Comparison of ENCODE assay signal across 16 cellular contexts in genomic region chr5:10729320-10730133, GRCh38. TPM values are rescaled to one million over a fixed set of nuclear protein-coding genes. Genes with fewer than 3 reads are reported as not detected.
DNase-seq lines count a peak whose midpoint lies in the region; FAIRE-seq and TF ChIP-seq lines count a peak whose summit lies in the region.
"Had no signal": no experiment of that assay in that cellular context is flagged by ENCODE, and none has a peak within 500 bp of the region (broad histone marks: within the 10 kb centered on the region; RNA-seq: fewer than 3 reads in every experiment).

No MANE protein-coding gene starts in this region.

- no peak for DNase-seq in CD4-positive, alpha-beta memory T cell
- DNase-seq in HTR-8/SVneo (ENCODE audit: insufficient read length, low spot score), result no peak
- peak; percentile 41 for DNase-seq in OCI-LY7 (ENCODE audit: low spot score)
- peak; percentile 45 for DNase-seq in mesendoderm
- no peak for DNase-seq in putamen (ENCODE audit: low spot score)
- no peak for DNase-seq in BE2C
- DNase-seq in SW480 (ENCODE audit: low spot score), result no peak
- DNase-seq: DMS53; kidney glomerular epithelial cell; NCI-H1436; stimulated activated CD4-positive, alpha-beta T cell treated with anti-CD3 and anti-CD28 coated beads, Interleukin-4, amount 100 ng/mL, for 24 hours; stimulated activated CD8-positive, alpha-beta memory T cell treated with anti-CD3 and anti-CD28 coated beads, Interleukin-4, amount 100 ng/mL, for 48 hours had no signal

- CTCF ChIA-PET in CD4-positive, alpha-beta memory T cell (lab: Charles Lee; ENCODE audit: partially characterized antibody), result no interaction called here
- CTCF ChIA-PET in OCI-LY7 (lab: Charles Lee; ENCODE audit: unreplicated experiment), result no interaction called here

- H4K20me1 ChIP-seq in OCI-LY7 (ENCODE audit: insufficient read depth, low read length), result no peaks in the 10 kb centered on the region

- H2AFZ ChIP-seq in OCI-LY7 (ENCODE audit: low read length), result no peak overlapping the region

- peak; percentile 31 for FAIRE-seq in HTR-8/SVneo (lab: Jason Lieb, UNC)
- FAIRE-seq: endometrium had no signal

- no peak overlapping the region for H3K56ac ChIP-seq in mesendoderm (ENCODE audit: low read length)

- no peak overlapping the region for H3K23ac ChIP-seq in mesendoderm (ENCODE audit: low read length)

- H3K4me3 ChIP-seq in CD4-positive, alpha-beta memory T cell (ENCODE audit: low read length in 2 of 2), result no peak overlapping the region
- H3K4me3 ChIP-seq in OCI-LY7 (ENCODE audit: low read depth, low read length, poor library complexity, severe bottlenecking) (no peak overlapping the region), mesendoderm (ENCODE audit: low read length) (no peak overlapping the region), BE2C (ENCODE audit: low read depth, low read length) (no peak overlapping the region)
- H3K4me3 ChIP-seq: tibial nerve had no signal

- no peak for TF ChIP-seq CTCF in OCI-LY7 (conservative IDR thresholded peaks at IDR 0.05; ENCODE audit: low read length)
- no peak for TF ChIP-seq CTCF in BE2C (IDR thresholded peaks at IDR 0.05; ENCODE audit: low read depth, low read length)

- no peak overlapping the region for H2AK5ac ChIP-seq in mesendoderm (ENCODE audit: low read length)

- no peak overlapping the region for H3K18ac ChIP-seq in mesendoderm (ENCODE audit: low read length)

- H4K5ac ChIP-seq in mesendoderm (ENCODE audit: low read length), result no peak overlapping the region

- POLR2A ChIA-PET in CD4-positive, alpha-beta memory T cell (lab: Charles Lee; ENCODE audit: partially characterized antibody), result no interaction called here
- POLR2A ChIA-PET in OCI-LY7 (lab: Charles Lee), result interaction anchor here (0.6 to 0.8 kb wide), 2 partner anchors 11 to 520 kb away, joined by 3 to 5 read pairs; no protein-coding TSS in a partner anchor

- no peak overlapping the region for H2BK5ac ChIP-seq in mesendoderm (ENCODE audit: low read length)

- peaks cover 35 to 37% of the 10 kb centered on the region in 2 donors for H3K36me3 Mint-ChIP-seq in CD4-positive, alpha-beta memory T cell

- H3K4me2 ChIP-seq in OCI-LY7 (ENCODE audit: low read length), result no peak overlapping the region
- H3K4me2 ChIP-seq in mesendoderm (ENCODE audit: low read length), result no peak overlapping the region

- H3K27me3 ChIP-seq in CD4-positive, alpha-beta memory T cell (ENCODE audit: insufficient read depth, low read length), result no peaks in the 10 kb centered on the region
- H3K27me3 ChIP-seq in mesendoderm (ENCODE audit: insufficient read depth, low read length, poor library complexity) (no peaks in the 10 kb centered on the region), BE2C (no peaks in the 10 kb centered on the region)
- H3K27me3 ChIP-seq: tibial nerve had no signal

- H3K27me3 Mint-ChIP-seq in CD4-positive, alpha-beta memory T cell, result no peaks in the 10 kb centered on the region
- H3K27me3 Mint-ChIP-seq: B cell had no signal

- H3K36me3 ChIP-seq in CD4-positive, alpha-beta memory T cell (ENCODE audit: insufficient read depth, low read length), result no peaks in the 10 kb centered on the region
- H3K36me3 ChIP-seq in OCI-LY7 (ENCODE audit: insufficient read depth, low read length), result peaks cover 42% of the 10 kb centered on the region
- no peaks in the 10 kb centered on the region for H3K36me3 ChIP-seq in mesendoderm (ENCODE audit: control insufficient read depth, insufficient read depth, low read length)
- no peaks in the 10 kb centered on the region for H3K36me3 ChIP-seq in BE2C

- WGBS in mesendoderm (ENCODE audit: extremely low coverage, insufficient coverage, low lambda C conversion rate), result no CpG with 5 or more reads among the region's 9 CpGs

- peaks cover 5% of the 10 kb centered on the region for H3K4me1 ChIP-seq in CD4-positive, alpha-beta memory T cell (ENCODE audit: insufficient read depth, low read length)
- peaks cover 6% of the 10 kb centered on the region for H3K4me1 ChIP-seq in OCI-LY7 (ENCODE audit: insufficient read depth, low read length, poor library complexity, severe bottlenecking)
- H3K4me1 ChIP-seq in mesendoderm (ENCODE audit: control insufficient read depth, low read depth, low read length), result peaks cover 2% of the 10 kb centered on the region
- no peaks in the 10 kb centered on the region for H3K4me1 ChIP-seq in BE2C

- H2BK15ac ChIP-seq in mesendoderm (replicated peaks; ENCODE audit: low read depth), result no peak overlapping the region

- peak overlapping the region in 4 of 7 donors; percentile 3 to 43 (median 27) for H3K27ac Mint-ChIP-seq in CD4-positive, alpha-beta memory T cell
- H3K27ac Mint-ChIP-seq: B cell; T-helper 1 cell treated with Interleukin-12 subunit alpha and Interleukin-12 subunit beta and Interleukin-4 antibody, amounts not matched to agents 30 μg/mL and 1 μg/mL, for 36 hours had no signal

- no TSS peak for BruUV-seq in OCI-LY7 (replicated peaks; lab: Mats Ljungman, UMichigan)

- H3K27ac ChIP-seq in CD4-positive, alpha-beta memory T cell (ENCODE audit: low read depth, low read length), result no peak overlapping the region
- no peak overlapping the region for H3K27ac ChIP-seq in OCI-LY7 (ENCODE audit: low read depth, low read length, poor library complexity, severe bottlenecking)
- H3K27ac ChIP-seq in mesendoderm (ENCODE audit: low read depth, low read length), result peak overlapping the region; percentile 4
- H3K27ac ChIP-seq: tibial nerve had no signal

- H3K4me3 Mint-ChIP-seq in CD4-positive, alpha-beta memory T cell, result no peak overlapping the region
- H3K4me3 Mint-ChIP-seq: B cell; T-helper 1 cell treated with Interleukin-12 subunit alpha and Interleukin-12 subunit beta and Interleukin-4 antibody, amounts not matched to agents 30 μg/mL and 1 μg/mL, for 36 hours had no signal

- no peak overlapping the region for H3K4ac ChIP-seq in mesendoderm (ENCODE audit: low read depth, low read length)

- H3K4me1 Mint-ChIP-seq in CD4-positive, alpha-beta memory T cell, result peaks cover 6 to 21% (median 16%) of the 10 kb centered on the region in 4 donors

- no peaks in the 10 kb centered on the region for H3K9me3 ChIP-seq in CD4-positive, alpha-beta memory T cell (ENCODE audit: control insufficient read depth in 1 of 2, low read length in 2 of 2)
- no peaks in the 10 kb centered on the region for H3K9me3 ChIP-seq in OCI-LY7 (ENCODE audit: low read length)
- no peaks in the 10 kb centered on the region for H3K9me3 ChIP-seq in BE2C
- H3K9me3 ChIP-seq: tibial nerve had no signal

- intact Hi-C loops in CD4-positive, alpha-beta memory T cell (cut with micrococcal nuclease), result loop anchor here (1.0 kb wide), 1 partner anchor 21 kb away; no protein-coding TSS in a partner anchor
- intact Hi-C loops in OCI-LY7 (cut with micrococcal nuclease; ENCODE audit: unreplicated experiment), result no loop called here

- no peak overlapping the region for H3K9ac ChIP-seq in mesendoderm (ENCODE audit: low read length)

- H3K79me1 ChIP-seq in mesendoderm (ENCODE audit: low read length), result no peaks in the 10 kb centered on the region

- no peak overlapping the region for H4K8ac ChIP-seq in mesendoderm (ENCODE audit: low read depth, low read length)

- H3K79me2 ChIP-seq in OCI-LY7 (ENCODE audit: insufficient read depth, low read depth, low read length), result no peaks in the 10 kb centered on the region
- H3K79me2 ChIP-seq in mesendoderm (ENCODE audit: control insufficient read depth, insufficient read depth, low read length), result no peaks in the 10 kb centered on the region

- no peak overlapping the region for H2BK120ac ChIP-seq in mesendoderm (ENCODE audit: low read depth, low read length)

- H3K9me3 Mint-ChIP-seq in CD4-positive, alpha-beta memory T cell, result no peaks in the 10 kb centered on the region
- H3K9me3 Mint-ChIP-seq: T-helper 1 cell treated with Interleukin-12 subunit alpha and Interleukin-12 subunit beta and Interleukin-4 antibody, amounts not matched to agents 30 μg/mL and 1 μg/mL, for 36 hours had no signal

- no peaks in the 10 kb centered on the region for H3K9me2 ChIP-seq in OCI-LY7 (ENCODE audit: insufficient read depth, low read length)

RNA-seq across cellular contexts. Expression of gene DAP, which starts 31.5 kb away (rescaled TPM):
- total RNA-seq in CD4-positive, alpha-beta memory T cell, result 10 to 100 TPM; 39.0 to 39.5 TPM
- polyA plus RNA-seq in CD4-positive, alpha-beta memory T cell, result 10 to 100 TPM; 39.4 to 88.1 TPM
- total RNA-seq in OCI-LY7 (2014; rRNA removed; shearing (Covaris generic)), result 15.9 and 21.5 TPM in 2 replicates
- 92.4 and 96.1 TPM in 2 replicates for total RNA-seq in OCI-LY7 (2022)
- 41.4 TPM for polyA plus RNA-seq in mesendoderm (2013, experiment 1 of 2)
- 42.1 TPM for polyA plus RNA-seq in mesendoderm (2013, experiment 2 of 2)
- polyA plus RNA-seq in BE2C (2012; ENCODE audit: insufficient read depth, insufficient read length, low read depth), result 61.0 TPM

Comparison
In these comparisons a context has a peak if more than half of its experiments do, and no peak if none do; other contexts are left out.
1. DNase-seq: peak in OCI-LY7 (single experiment) and mesendoderm (single experiment); none in CD4-positive, alpha-beta memory T cell (0 of 5), HTR-8/SVneo (single experiment), putamen (single experiment), BE2C (single experiment) and SW480 (single experiment).